In the genomic region with DNA sequence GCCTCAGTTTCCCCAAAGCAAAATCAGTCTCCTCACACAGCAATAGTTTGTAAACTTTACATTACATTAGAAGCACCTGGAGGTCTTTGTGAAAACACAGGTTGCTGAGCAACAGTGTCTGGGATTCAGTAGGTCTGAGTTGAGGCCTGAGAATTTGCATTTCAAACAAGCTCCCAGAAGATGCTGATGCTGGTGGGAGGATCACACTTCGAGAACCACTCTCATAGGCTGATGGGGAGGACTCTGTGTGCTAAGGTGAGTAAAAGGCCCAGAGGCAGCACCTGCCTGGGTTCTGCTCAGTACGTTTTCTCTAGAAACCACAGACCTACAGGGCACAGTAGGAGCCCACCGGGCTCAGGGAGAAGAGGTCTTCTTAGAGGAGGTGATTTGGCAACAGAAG, we compare ENCODE assay signal across 17 cellular contexts. TPM values are rescaled to one million over a fixed set of nuclear protein-coding genes. Genes with fewer than 3 reads are reported as not detected.
DNase-seq lines count a peak whose midpoint lies in the region; ATAC-seq and TF ChIP-seq lines count a peak whose summit lies in the region.
"Had no signal": no experiment of that assay in that cellular context is flagged by ENCODE, and none has a peak within 500 bp of the region (broad histone marks: within the 10 kb centered on the region; RNA-seq: fewer than 3 reads in every experiment).

No MANE protein-coding gene starts in this region.

- H3K14ac ChIP-seq in H9 (ENCODE audit: insufficient read depth, low read length) = no peak overlapping the region

- no peak overlapping the region for H3K27ac Mint-ChIP-seq in H9
- H3K27ac Mint-ChIP-seq: B cell; CD4-positive, alpha-beta T cell had no signal

- H3K4me3 Mint-ChIP-seq in H9 = no peak overlapping the region
- H3K4me3 Mint-ChIP-seq: B cell; CD4-positive, alpha-beta T cell had no signal

- no peaks in the 10 kb centered on the region; a peak in 1 of 5 replicates for H3K9me3 Mint-ChIP-seq in H9
- H3K9me3 Mint-ChIP-seq: CD4-positive, alpha-beta T cell had no signal

- no peak overlapping the region for H2AFZ ChIP-seq in H9 (ENCODE audit: low read length)
- H2AFZ ChIP-seq in osteoblast (ENCODE audit: low read length) = no peak overlapping the region
- H2AFZ ChIP-seq: GM23248 had no signal

- no CpG with 5 or more reads among the region's 3 CpGs for WGBS in H9 (ENCODE audit: extremely low coverage, insufficient read length, low lambda C conversion rate)
- WGBS in aorta, 2 donors = 59 to 76% methylated on average over 3 of the region's 3 CpGs

- H2AK5ac ChIP-seq in H9 (ENCODE audit: insufficient read length, low read length) = no peak overlapping the region

- no peak overlapping the region for H4K91ac ChIP-seq in H9 (ENCODE audit: insufficient read length, low read depth, low read length)

- H2BK5ac ChIP-seq in H9 (ENCODE audit: insufficient read length, low read length) = no peak overlapping the region

- H3K4me2 ChIP-seq in H9 (ENCODE audit: insufficient read depth, insufficient read length, low read length) (no peak overlapping the region), osteoblast (ENCODE audit: insufficient read depth, low read length) (peak overlapping the region; percentile 0)

- H3K9ac ChIP-seq in H9 (ENCODE audit: extremely low read depth, insufficient read length, low read length) (no peak overlapping the region), NT2/D1 (ENCODE audit: insufficient read length, low read depth) (no peak overlapping the region)
- H3K9ac ChIP-seq: GM23248 had no signal

- H3K27ac ChIP-seq in H9 (ENCODE audit: insufficient read length, low read depth, low read length) = no peak overlapping the region
- no peak overlapping the region for H3K27ac ChIP-seq in osteoblast (ENCODE audit: low read depth, low read length)
- no peak overlapping the region for H3K27ac ChIP-seq in aorta (ENCODE audit: low read depth in 1 of 2, low read length in 2 of 2)
- H3K27ac ChIP-seq: GM23248, HL-60 had no signal

- no peaks in the 10 kb centered on the region for H3K4me1 ChIP-seq in H9 (ENCODE audit: insufficient read depth, low read length)
- peaks cover 3% of the 10 kb centered on the region for H3K4me1 ChIP-seq in NT2/D1 (ENCODE audit: insufficient read depth, insufficient read length)
- peaks cover 4% of the 10 kb centered on the region for H3K4me1 ChIP-seq in osteoblast (ENCODE audit: insufficient read depth, low read length)
- H3K4me1 ChIP-seq in aorta (ENCODE audit: control insufficient read depth in 1 of 2, insufficient read depth in 2 of 2, low read length in 2 of 2) = no peaks in the 10 kb centered on the region
- H3K4me1 ChIP-seq: HAP-1 had no signal

- H3T11ph ChIP-seq in H9 (ENCODE audit: low read length) = no peak overlapping the region

- H3K27me3 ChIP-seq in H9 (ENCODE audit: insufficient read depth, low read length) = no peaks in the 10 kb centered on the region
- H3K27me3 ChIP-seq in NT2/D1 (ENCODE audit: insufficient read depth, insufficient read length) = no peaks in the 10 kb centered on the region
- H3K27me3 ChIP-seq in osteoblast (ENCODE audit: insufficient read depth, low read length) = peaks cover 15% of the 10 kb centered on the region
- no peaks in the 10 kb centered on the region for H3K27me3 ChIP-seq in aorta (ENCODE audit: control insufficient read depth in 1 of 2, insufficient read depth in 2 of 2, low read length in 1 of 2)

- DNase-seq in H9 (peak; percentile 66), NT2/D1 (ENCODE audit: low read depth, low spot score) (peak; percentile 39), iPS DF 19.7 (ENCODE audit: low read depth, low spot score) (peak; percentile 52), osteoblast (ENCODE audit: insufficient read length, low spot score, missing footprints) (no peak), aorta (no peak), NCI-H187 treated with DMSO at 0.1 percent for 48 hours (lab: John Stamatoyannopoulos, UW) (no peak)
- DNase-seq in stimulated activated CD4-positive, alpha-beta T cell treated with anti-CD3 and anti-CD28 coated beads, Interleukin-12 subunit alpha, Interleukin-12 subunit beta, amount 100 ng/mL, for 4 hours = no peak
- DNase-seq: ACHN; C1 segment of cervical spinal cord; Calu3; CD4-positive, alpha-beta T cell; DMS 273 treated with DMSO at 0.1 percent for 48 hours had no signal

- no peaks in the 10 kb centered on the region for H4K20me1 ChIP-seq in H9 (ENCODE audit: control insufficient read depth, insufficient read depth, insufficient read length)
- H4K20me1 ChIP-seq in osteoblast (ENCODE audit: insufficient read depth, low read length) = no peaks in the 10 kb centered on the region

- H2BK120ac ChIP-seq in H9 (ENCODE audit: low read depth, low read length, poor library complexity, severe bottlenecking) = no peak overlapping the region

- H4K5ac ChIP-seq in H9 (ENCODE audit: insufficient read length, low read depth, low read length) = no peak overlapping the region

- peaks cover 13 to 25% of the 10 kb centered on the region in 2 experiments for H3K4me1 Mint-ChIP-seq in H9
- H3K4me1 Mint-ChIP-seq: B cell had no signal

- H4K8ac ChIP-seq in H9 (replicated peaks; ENCODE audit: insufficient read length, low read depth, low read length) = no peak overlapping the region

- H3K27me3 Mint-ChIP-seq in H9 (ENCODE audit: low read depth) = peaks cover 42% of the 10 kb centered on the region

- no peaks in the 10 kb centered on the region for H3K23me2 ChIP-seq in H9 (ENCODE audit: insufficient read length, low read depth, low read length, poor library complexity, severe bottlenecking)

- no peak overlapping the region for H2BK20ac ChIP-seq in H9 (ENCODE audit: low read depth, low read length, poor library complexity, severe bottlenecking)

- H2BK12ac ChIP-seq in H9 (ENCODE audit: insufficient read length, low read depth, low read length) = no peak overlapping the region

- no peak overlapping the region for H3K23ac ChIP-seq in H9 (ENCODE audit: insufficient read length, low read depth, low read length)

- H3K18ac ChIP-seq in H9 (ENCODE audit: insufficient read length, low read depth, low read length) = peak overlapping the region; percentile 32

- no peak overlapping the region for H3K4me3 ChIP-seq in NT2/D1 (ENCODE audit: insufficient read length, low read depth)
- H3K4me3 ChIP-seq in osteoblast (ENCODE audit: insufficient read depth, low read length) = no peak overlapping the region
- H3K4me3 ChIP-seq in aorta (ENCODE audit: low read length in 2 of 2) = no peak overlapping the region
- H3K4me3 ChIP-seq: GM23248, HAP-1 had no signal

- no peaks in the 10 kb centered on the region for H3K79me1 ChIP-seq in H9 (ENCODE audit: insufficient read depth, low read depth, low read length, poor library complexity, severe bottlenecking)

- H3K79me2 ChIP-seq in H9 (ENCODE audit: insufficient read depth, low read length) (no peaks in the 10 kb centered on the region), osteoblast (ENCODE audit: insufficient read depth, low read length) (no peaks in the 10 kb centered on the region)

- no peak for TF ChIP-seq CTCF in H9 (conservative IDR thresholded peaks at IDR 0.05)
- no peak for TF ChIP-seq CTCF in osteoblast (IDR thresholded peaks at IDR 0.05; ENCODE audit: extremely low read depth, low read depth, low read length)

- intact Hi-C loops in aorta (cut with DNase I) = no loop called here

- H3K9me3 ChIP-seq in H9 (ENCODE audit: control insufficient read depth, low read depth, low read length) (no peaks in the 10 kb centered on the region), NT2/D1 (ENCODE audit: insufficient read depth, low read length) (no peaks in the 10 kb centered on the region), osteoblast (ENCODE audit: low read depth, low read length) (no peaks in the 10 kb centered on the region), aorta (ENCODE audit: control insufficient read depth, low read length) (peaks cover 3% of the 10 kb centered on the region)
- H3K9me3 ChIP-seq: HAP-1 had no signal

- H3K4ac ChIP-seq in H9 (ENCODE audit: low read depth, low read length) = no peak overlapping the region

- ATAC-seq in aorta (ENCODE audit: low FRiP score) = no peak
- no peak for ATAC-seq in HG03520 (IDR thresholded peaks at IDR 0.05; ENCODE audit: unreplicated experiment)

- no peak overlapping the region for H2BK15ac ChIP-seq in H9 (ENCODE audit: low read depth, low read length)

- H3K36me3 Mint-ChIP-seq in H9 (ENCODE audit: insufficient read depth in 1 of 3, low read depth in 3 of 3) = no peaks in the 10 kb centered on the region

- H3K36me3 ChIP-seq in NT2/D1 (ENCODE audit: insufficient read depth, insufficient read length, low read length) (no peaks in the 10 kb centered on the region), osteoblast (ENCODE audit: insufficient read depth, low read length) (no peaks in the 10 kb centered on the region), aorta (ENCODE audit: control insufficient read depth in 1 of 2, insufficient read depth in 2 of 2, low read length in 1 of 2) (no peaks in the 10 kb centered on the region)
- H3K36me3 ChIP-seq: HAP-1 had no signal

- H3K56ac ChIP-seq in H9 (ENCODE audit: insufficient read length, low read depth, low read length) = no peak overlapping the region

RNA-seq across cellular contexts. Expression of gene DENND1A, which starts 24.6 kb away (rescaled TPM):
- total RNA-seq in H9 (2021) (18.0 and 20.4 TPM in 2 replicates), osteoblast (14.1 and 15.9 TPM in 2 replicates), aorta (10 to 100 TPM; 22.5 to 31.4 TPM)
- polyA plus RNA-seq in aorta = 1 to 10 TPM; 6.9 to 8.2 TPM

RNA-seq across cellular contexts. Expression of gene LHX2, which starts 57.0 kb away (rescaled TPM):
- total RNA-seq in H9 (2021) (not detected in 2 replicates), osteoblast (not detected in 2 replicates), aorta (under 1 TPM in 1 of 2 donors, not detected in 1; 0.26 TPM)
- under 1 TPM in 1 of 2 donors, not detected in 1; 0.38 TPM for polyA plus RNA-seq in aorta
- total RNA-seq: B cell, Calu3, GM23248 had no signal
- polyA plus RNA-seq: GM23248 had no signal

Comparison
In these comparisons a context has a peak if more than half of its experiments do, and no peak if none do; other contexts are left out.
1. DNase-seq: peak in H9 (single experiment), NT2/D1 (single experiment) and iPS DF 19.7 (single experiment); none in osteoblast (single experiment), aorta (0 of 2), NCI-H187 treated with DMSO at 0.1 percent for 48 hours (single experiment) and stimulated activated CD4-positive, alpha-beta T cell treated with anti-CD3 and anti-CD28 coated beads, Interleukin-12 subunit alpha, Interleukin-12 subunit beta, amount 100 ng/mL, for 4 hours (single experiment).